ENCODE assay signal across 1 cellular context in the genomic region with DNA sequence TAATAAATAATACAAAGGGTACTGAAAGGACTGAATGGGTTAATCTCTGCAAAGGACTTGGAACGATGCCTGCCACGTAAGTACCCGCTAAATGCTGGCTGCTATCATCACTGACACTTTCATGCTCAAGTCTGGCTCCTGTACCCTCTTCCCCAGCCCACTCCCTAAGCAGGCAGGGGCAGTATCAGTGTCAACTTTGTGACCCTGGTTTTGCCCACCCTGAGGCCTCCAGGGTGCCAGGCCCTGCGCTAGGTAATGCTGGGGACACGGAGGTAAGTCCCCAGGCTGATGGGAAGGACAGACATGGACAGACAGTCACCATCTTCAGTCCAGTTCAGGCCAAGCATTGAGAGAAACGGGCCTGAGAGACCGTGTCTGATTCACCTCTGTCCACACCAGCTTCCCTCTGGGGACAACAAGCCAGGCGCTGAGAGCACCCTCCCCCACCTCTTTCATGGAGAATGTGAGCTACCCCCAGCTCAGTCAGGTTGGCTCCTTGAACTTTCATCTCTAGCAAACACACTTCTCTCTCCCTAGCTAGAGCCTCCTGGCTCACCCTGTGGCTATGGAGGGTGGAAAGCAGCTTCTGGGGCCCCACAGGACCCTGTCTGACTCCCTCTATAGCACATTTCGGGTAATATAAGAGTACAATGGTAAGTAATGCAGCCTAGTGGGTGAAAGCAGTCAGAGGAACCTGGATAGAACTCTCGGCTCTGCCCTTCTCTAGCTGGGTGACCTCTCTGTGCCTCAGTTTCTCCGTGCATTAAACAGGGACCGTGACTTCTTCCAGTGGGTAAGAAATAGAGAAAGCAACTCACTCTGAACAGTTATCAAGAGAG.
TF ChIP-seq lines count a peak whose summit lies in the region.

No MANE protein-coding gene starts in this region.

TF ChIP-seq in HepG2, 621 proteins besides CTCF, POLR2A, EP300 and RAD21 (continued from another document and continues in another):
- TF ChIP-seq MXD4 (CRISPR knock-in tag; IDR thresholded peaks at IDR 0.05) (peak; percentile 33), MEIS2 (CRISPR knock-in tag; IDR thresholded peaks at IDR 0.05) (0 out of 2 replicates have a peak, but pooled peaks have one; percentile 14), TBX3 (IDR thresholded peaks at IDR 0.05; ENCODE audit: borderline replicate concordance) (no peak), ZNF703 (CRISPR knock-in tag; IDR thresholded peaks at IDR 0.05; ENCODE audit: borderline replicate concordance) (no peak), LCORL (IDR thresholded peaks at IDR 0.05) (no peak), LCORL (CRISPR knock-in tag; IDR thresholded peaks at IDR 0.05) (no peak), ZFY (CRISPR knock-in tag; IDR thresholded peaks at IDR 0.05) (peak; percentile 60), SRSF9 (IDR thresholded peaks at IDR 0.05; ENCODE audit: borderline replicate concordance, insufficient read depth, low read depth, low read length, poor library complexity, severe bottlenecking) (no peak), ZNF775 (CRISPR knock-in tag; IDR thresholded peaks at IDR 0.05; ENCODE audit: borderline replicate concordance) (0 out of 2 replicates have a peak, but pooled peaks have one; percentile 36), SRF (IDR thresholded peaks at IDR 0.05; ENCODE audit: low read depth, low read length) (no peak), DNMT1 (CRISPR knock-in tag; IDR thresholded peaks at IDR 0.05) (no peak), ZFP36L2 (CRISPR knock-in tag; IDR thresholded peaks at IDR 0.05) (peak; percentile 48; the same call in 1 of the 2 replicates), ZNF256 (CRISPR knock-in tag; conservative IDR thresholded peaks at IDR 0.05) (peak; percentile 69; the same call in 1 of the 2 replicates), ZNF331 (CRISPR knock-in tag; IDR thresholded peaks at IDR 0.05) (peak; percentile 83), ZNF558 (CRISPR knock-in tag; IDR thresholded peaks at IDR 0.05; ENCODE audit: borderline replicate concordance) (peak; percentile 70; the same call in 1 of the 2 replicates), KLF9 (CRISPR knock-in tag; IDR thresholded peaks at IDR 0.05; ENCODE audit: low read depth) (no peak), ZNF598 (CRISPR knock-in tag; IDR thresholded peaks at IDR 0.05; ENCODE audit: borderline replicate concordance) (no peak; the same call in 1 of the 2 replicates), ETV5 (CRISPR knock-in tag; IDR thresholded peaks at IDR 0.05; ENCODE audit: borderline replicate concordance) (no peak; the same call in 1 of the 2 replicates), ZC3H4 (CRISPR knock-in tag; IDR thresholded peaks at IDR 0.05; ENCODE audit: borderline replicate concordance) (peak; percentile 98), GFI1 (CRISPR knock-in tag; IDR thresholded peaks at IDR 0.05; ENCODE audit: borderline replicate concordance) (0 out of 2 replicates have a peak, but pooled peaks have one; percentile 66), ZNF841 (CRISPR knock-in tag; IDR thresholded peaks at IDR 0.05; ENCODE audit: borderline replicate concordance) (no peak), CEBPG (CRISPR knock-in tag; IDR thresholded peaks at IDR 0.05) (peak; percentile 43; the same call in 1 of the 2 replicates), NFRKB (IDR thresholded peaks at IDR 0.05) (no peak; the same call in 1 of the 2 replicates), CENPX (CRISPR knock-in tag; IDR thresholded peaks at IDR 0.05) (no peak), ZNF773 (CRISPR knock-in tag; IDR thresholded peaks at IDR 0.05; ENCODE audit: borderline replicate concordance) (no peak), SMYD3 (CRISPR knock-in tag; IDR thresholded peaks at IDR 0.05) (no peak), MZF1 (CRISPR knock-in tag; IDR thresholded peaks at IDR 0.05; ENCODE audit: borderline replicate concordance) (no peak), ELF3 (CRISPR knock-in tag; IDR thresholded peaks at IDR 0.05) (peak; percentile 50), CEBPB (IDR thresholded peaks at IDR 0.05; ENCODE audit: borderline replicate concordance, low read depth, low read length) (no peak), ZNF317 (CRISPR knock-in tag; IDR thresholded peaks at IDR 0.05) (0 out of 2 replicates have a peak, but pooled peaks have one; percentile 19), NR1H2 (CRISPR knock-in tag; IDR thresholded peaks at IDR 0.05; ENCODE audit: borderline replicate concordance, low read depth) (no peak), NCOA2 (CRISPR knock-in tag; IDR thresholded peaks at IDR 0.05) (peak; percentile 79), ZNF790 (CRISPR knock-in tag; IDR thresholded peaks at IDR 0.05; ENCODE audit: borderline replicate concordance) (no peak), MAF1 (CRISPR knock-in tag; IDR thresholded peaks at IDR 0.05; ENCODE audit: borderline replicate concordance) (no peak)
- TF ChIP-seq, protein P1, sequence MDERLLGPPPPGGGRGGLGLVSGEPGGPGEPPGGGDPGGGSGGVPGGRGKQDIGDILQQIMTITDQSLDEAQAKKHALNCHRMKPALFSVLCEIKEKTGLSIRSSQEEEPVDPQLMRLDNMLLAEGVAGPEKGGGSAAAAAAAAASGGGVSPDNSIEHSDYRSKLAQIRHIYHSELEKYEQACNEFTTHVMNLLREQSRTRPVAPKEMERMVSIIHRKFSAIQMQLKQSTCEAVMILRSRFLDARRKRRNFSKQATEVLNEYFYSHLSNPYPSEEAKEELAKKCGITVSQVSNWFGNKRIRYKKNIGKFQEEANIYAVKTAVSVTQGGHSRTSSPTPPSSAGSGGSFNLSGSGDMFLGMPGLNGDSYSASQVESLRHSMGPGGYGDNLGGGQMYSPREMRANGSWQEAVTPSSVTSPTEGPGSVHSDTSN (CRISPR knock-in tag; IDR thresholded peaks at IDR 0.05): no peak
- TF ChIP-seq, protein P2, sequence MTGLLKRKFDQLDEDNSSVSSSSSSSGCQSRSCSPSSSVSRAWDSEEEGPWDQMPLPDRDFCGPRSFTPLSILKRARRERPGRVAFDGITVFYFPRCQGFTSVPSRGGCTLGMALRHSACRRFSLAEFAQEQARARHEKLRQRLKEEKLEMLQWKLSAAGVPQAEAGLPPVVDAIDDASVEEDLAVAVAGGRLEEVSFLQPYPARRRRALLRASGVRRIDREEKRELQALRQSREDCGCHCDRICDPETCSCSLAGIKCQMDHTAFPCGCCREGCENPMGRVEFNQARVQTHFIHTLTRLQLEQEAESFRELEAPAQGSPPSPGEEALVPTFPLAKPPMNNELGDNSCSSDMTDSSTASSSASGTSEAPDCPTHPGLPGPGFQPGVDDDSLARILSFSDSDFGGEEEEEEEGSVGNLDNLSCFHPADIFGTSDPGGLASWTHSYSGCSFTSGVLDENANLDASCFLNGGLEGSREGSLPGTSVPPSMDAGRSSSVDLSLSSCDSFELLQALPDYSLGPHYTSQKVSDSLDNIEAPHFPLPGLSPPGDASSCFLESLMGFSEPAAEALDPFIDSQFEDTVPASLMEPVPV (CRISPR knock-in tag; IDR thresholded peaks at IDR 0.05): 0 out of 2 replicates have a peak, but pooled peaks have one; percentile 20
- TF ChIP-seq, protein P3, sequence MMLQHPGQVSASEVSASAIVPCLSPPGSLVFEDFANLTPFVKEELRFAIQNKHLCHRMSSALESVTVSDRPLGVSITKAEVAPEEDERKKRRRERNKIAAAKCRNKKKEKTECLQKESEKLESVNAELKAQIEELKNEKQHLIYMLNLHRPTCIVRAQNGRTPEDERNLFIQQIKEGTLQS (CRISPR knock-in tag; IDR thresholded peaks at IDR 0.05): 0 out of 2 replicates have a peak, but pooled peaks have one; percentile 45
- TF ChIP-seq, protein P4, sequence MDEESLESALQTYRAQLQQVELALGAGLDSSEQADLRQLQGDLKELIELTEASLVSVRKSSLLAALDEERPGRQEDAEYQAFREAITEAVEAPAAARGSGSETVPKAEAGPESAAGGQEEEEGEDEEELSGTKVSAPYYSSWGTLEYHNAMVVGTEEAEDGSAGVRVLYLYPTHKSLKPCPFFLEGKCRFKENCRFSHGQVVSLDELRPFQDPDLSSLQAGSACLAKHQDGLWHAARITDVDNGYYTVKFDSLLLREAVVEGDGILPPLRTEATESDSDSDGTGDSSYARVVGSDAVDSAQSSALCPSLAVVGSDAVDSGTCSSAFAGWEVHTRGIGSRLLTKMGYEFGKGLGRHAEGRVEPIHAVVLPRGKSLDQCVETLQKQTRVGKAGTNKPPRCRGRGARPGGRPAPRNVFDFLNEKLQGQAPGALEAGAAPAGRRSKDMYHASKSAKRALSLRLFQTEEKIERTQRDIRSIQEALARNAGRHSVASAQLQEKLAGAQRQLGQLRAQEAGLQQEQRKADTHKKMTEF (CRISPR knock-in tag; IDR thresholded peaks at IDR 0.05): peak; percentile 85; the same call in 1 of the 2 replicates
- TF ChIP-seq, protein P5, sequence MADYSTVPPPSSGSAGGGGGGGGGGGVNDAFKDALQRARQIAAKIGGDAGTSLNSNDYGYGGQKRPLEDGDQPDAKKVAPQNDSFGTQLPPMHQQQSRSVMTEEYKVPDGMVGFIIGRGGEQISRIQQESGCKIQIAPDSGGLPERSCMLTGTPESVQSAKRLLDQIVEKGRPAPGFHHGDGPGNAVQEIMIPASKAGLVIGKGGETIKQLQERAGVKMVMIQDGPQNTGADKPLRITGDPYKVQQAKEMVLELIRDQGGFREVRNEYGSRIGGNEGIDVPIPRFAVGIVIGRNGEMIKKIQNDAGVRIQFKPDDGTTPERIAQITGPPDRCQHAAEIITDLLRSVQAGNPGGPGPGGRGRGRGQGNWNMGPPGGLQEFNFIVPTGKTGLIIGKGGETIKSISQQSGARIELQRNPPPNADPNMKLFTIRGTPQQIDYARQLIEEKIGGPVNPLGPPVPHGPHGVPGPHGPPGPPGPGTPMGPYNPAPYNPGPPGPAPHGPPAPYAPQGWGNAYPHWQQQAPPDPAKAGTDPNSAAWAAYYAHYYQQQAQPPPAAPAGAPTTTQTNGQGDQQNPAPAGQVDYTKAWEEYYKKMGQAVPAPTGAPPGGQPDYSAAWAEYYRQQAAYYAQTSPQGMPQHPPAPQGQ (CRISPR knock-in tag; IDR thresholded peaks at IDR 0.05; ENCODE audit: borderline replicate concordance): peak; percentile 96; the same call in 1 of the 2 replicates
- TF ChIP-seq, protein P6, sequence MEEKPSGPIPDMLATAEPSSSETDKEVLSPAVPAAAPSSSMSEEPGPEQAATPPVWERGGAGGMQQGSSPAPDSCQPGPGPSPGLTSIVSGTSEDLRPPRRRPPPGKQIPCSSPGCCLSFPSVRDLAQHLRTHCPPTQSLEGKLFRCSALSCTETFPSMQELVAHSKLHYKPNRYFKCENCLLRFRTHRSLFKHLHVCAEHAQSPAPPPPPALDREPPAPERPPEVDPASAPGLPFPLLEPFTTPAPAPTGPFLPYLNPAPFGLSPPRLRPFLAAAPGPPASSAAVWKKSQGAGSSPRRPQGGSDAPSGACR (CRISPR knock-in tag; IDR thresholded peaks at IDR 0.05): no peak
- TF ChIP-seq, protein P7, sequence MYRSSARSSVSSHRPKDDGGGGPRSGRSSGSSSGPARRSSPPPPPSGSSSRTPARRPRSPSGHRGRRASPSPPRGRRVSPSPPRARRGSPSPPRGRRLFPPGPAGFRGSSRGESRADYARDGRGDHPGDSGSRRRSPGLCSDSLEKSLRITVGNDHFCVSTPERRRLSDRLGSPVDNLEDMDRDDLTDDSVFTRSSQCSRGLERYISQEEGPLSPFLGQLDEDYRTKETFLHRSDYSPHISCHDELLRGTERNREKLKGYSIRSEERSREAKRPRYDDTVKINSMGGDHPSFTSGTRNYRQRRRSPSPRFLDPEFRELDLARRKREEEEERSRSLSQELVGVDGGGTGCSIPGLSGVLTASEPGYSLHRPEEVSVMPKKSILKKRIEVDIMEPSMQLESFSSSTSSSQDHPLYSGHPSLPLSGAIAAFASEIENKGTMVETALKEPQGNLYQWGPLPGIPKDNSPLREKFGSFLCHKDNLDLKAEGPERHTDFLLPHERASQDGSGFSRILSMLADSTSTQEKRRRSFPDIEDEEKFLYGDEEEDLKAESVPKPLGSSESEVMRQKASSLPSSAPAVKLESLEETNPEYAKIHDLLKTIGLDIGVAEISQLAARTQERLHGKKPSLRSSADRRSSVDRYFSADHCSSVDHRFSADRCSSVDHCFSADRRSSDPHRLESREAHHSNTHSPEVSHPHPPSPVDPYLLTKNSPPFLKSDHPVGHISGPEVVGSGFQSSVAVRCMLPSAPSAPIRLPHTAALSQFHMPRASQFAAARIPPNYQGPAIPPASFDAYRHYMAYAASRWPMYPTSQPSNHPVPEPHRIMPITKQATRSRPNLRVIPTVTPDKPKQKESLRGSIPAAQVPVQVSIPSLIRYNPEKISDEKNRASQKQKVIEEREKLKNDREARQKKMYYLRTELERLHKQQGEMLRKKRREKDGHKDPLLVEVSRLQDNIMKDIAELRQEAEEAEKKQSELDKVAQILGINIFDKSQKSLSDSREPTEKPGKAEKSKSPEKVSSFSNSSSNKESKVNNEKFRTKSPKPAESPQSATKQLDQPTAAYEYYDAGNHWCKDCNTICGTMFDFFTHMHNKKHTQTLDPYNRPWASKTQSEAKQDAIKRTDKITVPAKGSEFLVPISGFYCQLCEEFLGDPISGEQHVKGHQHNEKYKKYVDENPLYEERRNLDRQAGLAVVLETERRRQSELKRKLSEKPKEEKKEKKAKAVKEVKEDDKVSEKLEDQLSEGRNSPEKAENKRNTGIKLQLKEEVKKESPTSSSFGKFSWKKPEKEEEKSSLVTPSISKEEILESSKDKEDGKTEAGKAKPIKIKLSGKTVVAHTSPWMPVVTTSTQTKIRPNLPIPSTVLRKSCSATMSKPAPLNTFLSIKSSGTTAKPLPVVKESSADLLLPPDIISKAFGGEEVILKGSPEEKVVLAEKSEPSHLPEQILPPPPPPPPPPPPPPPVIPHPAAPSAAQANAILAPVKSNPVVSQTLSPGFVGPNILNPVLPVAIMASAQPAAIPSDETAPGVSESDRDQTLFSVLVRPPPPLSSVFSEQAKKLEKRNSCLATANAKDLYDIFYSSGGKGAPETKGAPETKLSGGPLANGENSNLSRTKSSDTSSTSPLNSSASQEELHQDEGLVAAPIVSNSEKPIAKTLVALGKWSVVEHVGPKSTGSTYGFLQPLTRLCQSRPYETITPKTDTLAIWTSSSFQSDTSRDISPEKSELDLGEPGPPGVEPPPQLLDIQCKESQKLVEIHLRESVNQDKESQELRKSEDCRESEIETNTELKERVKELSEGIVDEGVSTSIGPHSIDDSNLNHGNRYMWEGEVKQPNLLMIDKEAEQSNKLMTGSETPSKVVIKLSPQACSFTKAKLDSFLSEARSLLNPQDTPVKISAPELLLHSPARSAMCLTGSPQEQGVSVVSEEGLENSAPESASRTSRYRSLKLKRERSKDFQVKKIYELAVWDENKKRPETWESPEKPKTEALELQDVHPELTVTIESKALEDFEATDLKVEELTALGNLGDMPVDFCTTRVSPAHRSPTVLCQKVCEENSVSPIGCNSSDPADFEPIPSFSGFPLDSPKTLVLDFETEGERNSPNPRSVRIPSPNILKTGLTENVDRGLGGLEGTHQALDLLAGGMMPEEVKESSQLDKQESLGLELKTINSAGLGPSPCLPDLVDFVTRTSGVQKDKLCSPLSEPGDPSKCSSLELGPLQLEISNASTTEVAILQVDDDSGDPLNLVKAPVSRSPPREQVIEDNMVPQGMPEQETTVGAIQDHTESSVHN (CRISPR knock-in tag; IDR thresholded peaks at IDR 0.05): 0 out of 2 replicates have a peak, but pooled peaks have one; percentile 78
- TF ChIP-seq, protein P8, sequence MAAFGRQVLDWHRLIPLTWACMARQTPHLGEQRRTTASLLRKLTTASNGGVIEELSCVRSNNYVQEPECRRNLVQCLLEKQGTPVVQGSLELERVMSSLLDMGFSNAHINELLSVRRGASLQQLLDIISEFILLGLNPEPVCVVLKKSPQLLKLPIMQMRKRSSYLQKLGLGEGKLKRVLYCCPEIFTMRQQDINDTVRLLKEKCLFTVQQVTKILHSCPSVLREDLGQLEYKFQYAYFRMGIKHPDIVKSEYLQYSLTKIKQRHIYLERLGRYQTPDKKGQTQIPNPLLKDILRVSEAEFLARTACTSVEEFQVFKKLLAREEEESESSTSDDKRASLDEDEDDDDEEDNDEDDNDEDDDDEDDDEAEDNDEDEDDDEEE (CRISPR knock-in tag; IDR thresholded peaks at IDR 0.05): no peak
